Comparison of ENCODE assay signal across 16 cellular contexts in genomic region chr17:19331134-19331533, GRCh38. TPM values are rescaled to one million over a fixed set of nuclear protein-coding genes. Genes with fewer than 3 reads are reported as not detected.
DNase-seq lines count a peak whose midpoint lies in the region; TF ChIP-seq lines count a peak whose summit lies in the region.
"Had no signal": no experiment of that assay in that cellular context is flagged by ENCODE, and none has a peak within 500 bp of the region (broad histone marks: within the 10 kb centered on the region; RNA-seq: fewer than 3 reads in every experiment).

No MANE protein-coding gene starts in this region.

- no peak overlapping the region for H3K4me3 Mint-ChIP-seq in type B pancreatic cell
- H3K4me3 Mint-ChIP-seq: activated naive CD4-positive, alpha-beta T cell treated with anti-CD3 and anti-CD28 coated beads for 36 hours; T-helper 17 cell had no signal

- peak; percentile 88 for DNase-seq in HCEC 1CT
- DNase-seq in astrocyte of the spinal cord (ENCODE audit: low read depth, low spot score): peak; percentile 85
- DNase-seq in kidney glomerular epithelial cell (lab: John Stamatoyannopoulos, UW): peak; percentile 95
- no peak for DNase-seq in type B pancreatic cell (ENCODE audit: extremely low spot score, unreplicated experiment)
- DNase-seq in NCI-H187 (lab: John Stamatoyannopoulos, UW): no peak
- DNase-seq in NCI-H82 (lab: John Stamatoyannopoulos, UW): no peak
- no peak for DNase-seq in NCI-H1417 treated with DMSO at 0.1 percent for 48 hours (lab: John Stamatoyannopoulos, UW)
- DNase-seq: activated naive CD4-positive, alpha-beta T cell treated with anti-CD3 and anti-CD28 coated beads for 36 hours; NCI-H2081 treated with DMSO at 0.1 percent for 48 hours; stimulated activated CD4-positive, alpha-beta T cell treated with anti-CD3 and anti-CD28 coated beads, Interleukin-2, amount 100 ng/mL, for 48 hours; stimulated activated naive CD4-positive, alpha-beta T cell; T-helper 17 cell had no signal

- H3K36me3 Mint-ChIP-seq in type B pancreatic cell: peaks cover 21% of the 10 kb centered on the region

- no peak overlapping the region for H3K4me3 ChIP-seq in astrocyte of the spinal cord (ENCODE audit: low read depth, low read length)
- H3K4me3 ChIP-seq: lung, pancreas had no signal

- H3K9me3 Mint-ChIP-seq in type B pancreatic cell: no peaks in the 10 kb centered on the region
- H3K9me3 Mint-ChIP-seq: activated naive CD4-positive, alpha-beta T cell treated with anti-CD3 and anti-CD28 coated beads for 36 hours had no signal

- H3K27ac Mint-ChIP-seq in type B pancreatic cell: peak overlapping the region; percentile 40
- H3K27ac Mint-ChIP-seq: activated naive CD4-positive, alpha-beta T cell treated with anti-CD3 and anti-CD28 coated beads for 36 hours; T-helper 17 cell had no signal

- TF ChIP-seq CTCF in astrocyte of the spinal cord (IDR thresholded peaks at IDR 0.05; ENCODE audit: low read depth, low read length): no peak
- TF ChIP-seq CTCF in type B pancreatic cell (conservative IDR thresholded peaks at IDR 0.05): no peak

- in situ Hi-C loops in astrocyte of the spinal cord (cut with HindIII; ENCODE audit: low sequenced_read_pairs): no loop called here

- H3K4me1 Mint-ChIP-seq in type B pancreatic cell (ENCODE audit: unreplicated experiment): peaks cover 10% of the 10 kb centered on the region

- H3K27me3 Mint-ChIP-seq in type B pancreatic cell: no peaks in the 10 kb centered on the region

RNA-seq across cellular contexts. Expression of gene B9D1, which starts 31.4 kb away (rescaled TPM):
- total RNA-seq in type B pancreatic cell (ENCODE audit: low replicate concordance): 13.8 and 23.2 TPM in 2 replicates

RNA-seq across cellular contexts. Expression of gene MAPK7, which starts 47.2 kb away (rescaled TPM):
- 32.1 and 44.3 TPM in 2 replicates for total RNA-seq in type B pancreatic cell (ENCODE audit: low replicate concordance)

RNA-seq across cellular contexts. Expression of gene MFAP4, which starts 55.9 kb away (rescaled TPM):
- 2.6 and 18.0 TPM in 2 replicates for total RNA-seq in type B pancreatic cell (ENCODE audit: low replicate concordance)
- total RNA-seq: activated CD8-positive, alpha-beta memory T cell treated with anti-CD3 and anti-CD28 coated beads for 36 hours; activated naive CD4-positive, alpha-beta T cell treated with anti-CD3 and anti-CD28 coated beads for 36 hours; dermis microvascular lymphatic vessel endothelial cell; T-helper 17 cell had no signal

Comparison
In these comparisons a context has a peak if more than half of its experiments do, and no peak if none do; other contexts are left out.
1. DNase-seq: peak in HCEC 1CT (single experiment), astrocyte of the spinal cord (single experiment) and kidney glomerular epithelial cell (single experiment); none in type B pancreatic cell (single experiment), NCI-H187 (0 of 2), NCI-H82 (single experiment) and NCI-H1417 treated with DMSO at 0.1 percent for 48 hours (single experiment).